In genomic region chr12:80763874-80764273, GRCh38 we compare ENCODE assay signal across 8 cellular contexts. TPM values are rescaled to one million over a fixed set of nuclear protein-coding genes. Genes with fewer than 3 reads are reported as not detected.
DNase-seq lines count a peak whose midpoint lies in the region; ATAC-seq, FAIRE-seq and TF ChIP-seq lines count a peak whose summit lies in the region.

No MANE protein-coding gene starts in this region.

- H3K4me3 ChIP-seq in HEK293 (ENCODE audit: low read depth, low read length): no peak overlapping the region
- no peak overlapping the region for H3K4me3 ChIP-seq in H1 (ENCODE audit: extremely low read depth in 1 of 4, insufficient read depth in 2 of 4, low read depth in 3 of 4, low read length in 4 of 4)

- H3K79me1 ChIP-seq in H1 (ENCODE audit: low read depth, low read length): no peaks in the 10 kb centered on the region

- H3K23me2 ChIP-seq in H1 (ENCODE audit: low read depth, low read length): no peaks in the 10 kb centered on the region

- DNase-seq in D721Med (ENCODE audit: insufficient read length, low spot score): no peak
- peak; percentile 76 for DNase-seq in NCI-H748 treated with DMSO at 0.1 percent for 48 hours (lab: John Stamatoyannopoulos, UW)
- DNase-seq in H1 (ENCODE audit: low read depth in 1 of 2, low spot score in 2 of 2): no peak
- peak; percentile 43 for DNase-seq in pons (ENCODE audit: low spot score)
- DNase-seq in NCI-H1930 (lab: John Stamatoyannopoulos, UW): no peak
- DNase-seq in activated gamma-delta T cell (lab: John Stamatoyannopoulos, UW): no peak

- FAIRE-seq in D721Med (lab: Jason Lieb, UNC) (peak; percentile 63), H1 (lab: Jason Lieb, UNC) (peak; percentile 81)

- H2AK5ac ChIP-seq in H1 (ENCODE audit: low read depth, low read length): no peak overlapping the region

- no peak overlapping the region for H2BK120ac ChIP-seq in H1 (replicated peaks; ENCODE audit: low read depth, low read length)

- no peak overlapping the region for H4K91ac ChIP-seq in H1 (replicated peaks; ENCODE audit: insufficient read length, low read length)

- no peak overlapping the region for H3K4me2 ChIP-seq in H1 (ENCODE audit: insufficient read depth in 1 of 2, low read depth in 2 of 2, low read length in 2 of 2)

- no peaks in the 10 kb centered on the region for H3K79me2 ChIP-seq in H1 (ENCODE audit: control insufficient read depth in 1 of 2, insufficient read depth in 2 of 2, low read length in 2 of 2)

- H3K36me3 ChIP-seq in HEK293 (ENCODE audit: control insufficient read depth in 2 of 2, insufficient read depth in 1 of 2, low read length in 2 of 2) (no peaks in the 10 kb centered on the region), H1 (ENCODE audit: control insufficient read depth in 2 of 4, insufficient read depth in 4 of 4, low read length in 3 of 4) (no peaks in the 10 kb centered on the region)

- H3K27ac ChIP-seq in HEK293 (ENCODE audit: extremely low read depth, low read depth, low read length): no peak overlapping the region
- no peak overlapping the region for H3K27ac ChIP-seq in H1 (ENCODE audit: low read depth, low read length)

- TF ChIP-seq EP300 in H1 (IDR thresholded peaks at IDR 0.05; ENCODE audit: borderline replicate concordance in 1 of 2, low read depth in 2 of 2, low read length in 2 of 2): no peak

- H3K27me3 ChIP-seq in H1 (replicated peaks in 1 of 4; ENCODE audit: control insufficient read depth in 3 of 4, extremely low read depth in 1 of 4, insufficient read depth in 3 of 4, low read length in 3 of 4): no peaks in the 10 kb centered on the region

- H4K8ac ChIP-seq in H1 (ENCODE audit: extremely low read depth, insufficient read depth, low read length): no peak overlapping the region

- TF ChIP-seq POLR2A in H1 (IDR thresholded peaks at IDR 0.05; ENCODE audit: control extremely low read depth in 1 of 2, low read depth in 2 of 2, low read length in 2 of 2): no peak

- no peaks in the 10 kb centered on the region for H4K20me1 ChIP-seq in H1 (replicated peaks in 1 of 2; ENCODE audit: control insufficient read depth in 1 of 2, insufficient read depth in 2 of 2, low read length in 2 of 2)

- H3K9me3 ChIP-seq in HEK293 (ENCODE audit: control insufficient read depth, insufficient read depth, low read depth, low read length) (no peaks in the 10 kb centered on the region), H1 (ENCODE audit: insufficient read depth in 2 of 2, low read depth in 1 of 2, low read length in 1 of 2) (no peaks in the 10 kb centered on the region)

- POLR2A ChIA-PET in HEK293 (lab: Yijun Ruan, JAX) (no interaction called here), H1 (lab: Charles Lee; ENCODE audit: partially characterized antibody) (no interaction called here)

- H3K56ac ChIP-seq in H1 (replicated peaks; ENCODE audit: insufficient read length, low read depth, low read length): no peak overlapping the region

- H3K4me1 ChIP-seq in HEK293 (ENCODE audit: control insufficient read depth, insufficient read depth, low read length) (no peaks in the 10 kb centered on the region), H1 (replicated peaks in 1 of 4; ENCODE audit: control insufficient read depth in 3 of 4, insufficient read depth in 4 of 4, low read length in 3 of 4) (peaks cover 0 to 6% (median 2%) of the 10 kb centered on the region in 4 experiments; a peak in 1 of 7 replicates)

- H3K14ac ChIP-seq in H1 (ENCODE audit: insufficient read length): no peak overlapping the region

- no peak for ATAC-seq in GM19397 (IDR thresholded peaks at IDR 0.05; ENCODE audit: unreplicated experiment)

- no peak overlapping the region for H4K5ac ChIP-seq in H1 (ENCODE audit: insufficient read length, low read depth, low read length)

- CTCF ChIA-PET in HEK293 (lab: Yijun Ruan, JAX) (interaction anchor here (0.6 to 2.9 kb wide), 8 partner anchors 129 to 1044 kb away, joined by 3 to 17 read pairs (median 4); no protein-coding TSS in a partner anchor), H1 (lab: Charles Lee; ENCODE audit: partially characterized antibody) (interaction anchor here (0.6 to 3.4 kb wide), 8 partner anchors 9 to 350 kb away, joined by 3 to 25 read pairs (median 4); no protein-coding TSS in a partner anchor)

- H2AFZ ChIP-seq in H1 (ENCODE audit: low read length): no peak overlapping the region

- no peak overlapping the region for H3K23ac ChIP-seq in H1 (ENCODE audit: insufficient read length)

- no peak overlapping the region for H2BK20ac ChIP-seq in H1 (ENCODE audit: low read length)

- H3K18ac ChIP-seq in H1 (ENCODE audit: extremely low read depth, low read length): no peak overlapping the region

- H2BK12ac ChIP-seq in H1 (ENCODE audit: low read depth, low read length): no peak overlapping the region

- 5% methylated on average over 4 of the region's 4 CpGs; no CpG with 5 or more reads in 1 of the 2 experiments for WGBS in H1 (ENCODE audit: extremely low coverage in 1 of 2, insufficient coverage in 1 of 2, insufficient read length in 1 of 2, insufficient replicate concordance in 2 of 2, low coverage in 1 of 2, low lambda C conversion rate in 2 of 2, missing lambda C conversion rate in 1 of 2), 2 experiments

- no peak overlapping the region for H2BK5ac ChIP-seq in H1 (ENCODE audit: low read depth, low read length)

- no peak overlapping the region for H3K4ac ChIP-seq in H1 (replicated peaks; ENCODE audit: insufficient read length, low read depth, low read length)

- H2BK15ac ChIP-seq in H1 (ENCODE audit: low read length): no peak overlapping the region

- no peak overlapping the region for H3K9ac ChIP-seq in H1 (replicated peaks in 1 of 4; ENCODE audit: extremely low read depth in 1 of 4, low read depth in 3 of 4, low read length in 3 of 4)

- TF ChIP-seq RAD21 in H1 (IDR thresholded peaks at IDR 0.05 in 1 of 2, conservative IDR thresholded peaks at IDR 0.05 in 1 of 2; ENCODE audit: low read depth in 2 of 2, low read length in 2 of 2): peak; percentile 77 to 80

- TF ChIP-seq CTCF in D721Med (IDR thresholded peaks at IDR 0.05; ENCODE audit: insufficient read depth, missing control alignments) (peak; percentile 67), HEK293 (tag by site-specific recombination; IDR thresholded peaks at IDR 0.05) (0 out of 2 replicates have a peak, but pooled peaks have one; percentile 16), H1 (IDR thresholded peaks at IDR 0.05; ENCODE audit: control extremely low read depth in 1 of 3, insufficient read depth in 1 of 3, low read depth in 1 of 3, low read length in 3 of 3) (peak in 2 of 3 experiments; percentile 31 to 42; a peak in 2 of 4 replicates)

TF ChIP-seq in HEK293, 187 proteins besides CTCF, POLR2A, EP300 and RAD21 (continues in another document):
- TF ChIP-seq ZNF654 (tag by site-specific recombination; IDR thresholded peaks at IDR 0.05; ENCODE audit: low read depth): peak; percentile 58
- no peak for TF ChIP-seq ZNF513 (tag by site-specific recombination; IDR thresholded peaks at IDR 0.05)
- no peak for TF ChIP-seq ZNF311 (tag by site-specific recombination; IDR thresholded peaks at IDR 0.05; ENCODE audit: borderline replicate concordance)

TF ChIP-seq in H1, 55 proteins besides CTCF, POLR2A, EP300 and RAD21:
- no peak for TF ChIP-seq TAF1 (IDR thresholded peaks at IDR 0.05; ENCODE audit: low read depth, low read length)

RNA-seq across cellular contexts. Expression of gene MYF5, which starts 47.2 kb away (rescaled TPM):
- total RNA-seq in H1 (2021; fragmentation: NEBNext Ultra II Directional; extraction: Animal tissue kit (Norgen Biotek cat#: 25700)): not detected in 2 replicates
- polyA plus RNA-seq in H1 (2011; rRNA removed): 0.09 TPM in 2 replicates
- polyA plus RNA-seq in H1 (2011; cell fraction: cytosol; rRNA removed): 0.08 TPM
- 0.07 TPM for polyA plus RNA-seq in H1 (2011; cell fraction: nucleus; rRNA removed)
- not detected in 4 replicates for polyA plus RNA-seq in H1 (2012, experiment 1 of 2)
- polyA plus RNA-seq in H1 (2012, experiment 2 of 2): not detected
- polyA plus RNA-seq in H1 (2013, experiment 1 of 2): not detected
- polyA plus RNA-seq in H1 (2013, experiment 2 of 2): not detected
- polyA minus RNA-seq in H1 (2011; rRNA and poly(A)+ RNA removed): 0.13 and 0.17 TPM in 2 replicates
- not detected for polyA minus RNA-seq in H1 (2011; cell fraction: cytosol; rRNA and poly(A)+ RNA removed)
- polyA minus RNA-seq in H1 (2011; cell fraction: nucleus; rRNA and poly(A)+ RNA removed): not detected

RNA-seq across cellular contexts. Expression of gene MYF6, which starts 56.4 kb away (rescaled TPM):
- total RNA-seq in H1 (2021; fragmentation: NEBNext Ultra II Directional; extraction: Animal tissue kit (Norgen Biotek cat#: 25700)): not detected in 2 replicates
- polyA plus RNA-seq in H1 (2011; rRNA removed): 0.31 and 0.39 TPM in 2 replicates
- 0.41 TPM for polyA plus RNA-seq in H1 (2011; cell fraction: cytosol; rRNA removed)
- polyA plus RNA-seq in H1 (2011; cell fraction: nucleus; rRNA removed): 0.21 TPM
- 0.33 to 0.56 TPM (median 0.48 TPM) in 4 replicates for polyA plus RNA-seq in H1 (2012, experiment 1 of 2)
- polyA plus RNA-seq in H1 (2012, experiment 2 of 2): 0.22 TPM
- polyA plus RNA-seq in H1 (2013, experiment 1 of 2): 0.06 TPM
- not detected for polyA plus RNA-seq in H1 (2013, experiment 2 of 2)
- 0.19 and 0.56 TPM in 2 replicates for polyA minus RNA-seq in H1 (2011; rRNA and poly(A)+ RNA removed)
- polyA minus RNA-seq in H1 (2011; cell fraction: cytosol; rRNA and poly(A)+ RNA removed): not detected
- polyA minus RNA-seq in H1 (2011; cell fraction: nucleus; rRNA and poly(A)+ RNA removed): not detected

Comparison
In these comparisons a context has a peak if more than half of its experiments do, and no peak if none do; other contexts are left out.
1. DNase-seq: peak in NCI-H748 treated with DMSO at 0.1 percent for 48 hours (single experiment) and pons (single experiment); none in D721Med (single experiment), H1 (0 of 2), NCI-H1930 (0 of 2) and activated gamma-delta T cell (single experiment).
2. CTCF ChIP-seq: peak in every context shown above with its lines; median percentile 67 in D721Med; 36 in H1; 16 in HEK293.